ENCODE assay signal across 26 cellular contexts in the genomic region with DNA sequence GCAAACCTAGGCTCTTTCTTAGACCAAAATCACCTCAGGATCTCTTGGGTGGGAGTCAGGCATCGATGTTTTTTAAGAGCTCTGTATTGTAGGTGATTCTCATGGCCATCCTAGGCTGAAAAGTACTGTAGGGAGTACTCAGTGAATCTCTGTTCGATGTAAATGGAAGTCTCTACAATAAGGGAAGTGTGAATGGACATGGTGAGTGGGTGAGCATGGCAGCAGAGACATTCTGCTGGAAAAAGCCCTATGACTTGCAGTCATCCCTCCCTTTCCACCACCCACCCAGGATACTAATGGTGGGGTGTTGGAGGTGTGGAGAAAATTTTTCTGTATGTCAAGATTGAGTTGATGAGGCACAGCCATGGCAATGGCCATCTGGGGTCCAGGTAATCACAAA.
"Had no signal": no experiment of that assay in that cellular context is flagged by ENCODE, and none has a peak within 500 bp of the region (broad histone marks: within the 10 kb centered on the region; RNA-seq: fewer than 3 reads in every experiment).

No MANE protein-coding gene starts in this region.

- ATAC-seq: left colon; left lung; lower lobe of right lung; naive thymus-derived CD8-positive, alpha-beta T cell; pancreas; right cardiac atrium; sciatic nerve; stimulated activated naive CD8-positive, alpha-beta T cell treated with anti-CD3 and anti-CD28 coated beads, Interleukin-15, amount 100 ng/mL, for 72 hours had no signal

- DNase-seq: hypothalamus; immature natural killer cell; kidney; left colon; left lung; lower lobe of right lung; mammary epithelial cell; mesenchymal stem cell; naive thymus-derived CD8-positive, alpha-beta T cell; nucleus accumbens; pancreas; posterior cingulate gyrus; retina; right cardiac atrium; stimulated activated CD4-positive, alpha-beta T cell treated with anti-CD3 and anti-CD28 coated beads, Interleukin-12 subunit alpha, Interleukin-12 subunit beta, amount 100 ng/mL, for 4 hours; stimulated activated CD4-positive, alpha-beta T cell treated with anti-CD3 and anti-CD28 coated beads, Interleukin-15, amount 100 ng/mL, for 24 hours; stimulated activated CD4-positive, alpha-beta T cell treated with anti-CD3 and anti-CD28 coated beads, Interleukin-2, amount 100 ng/mL, for 24 hours; stimulated activated CD4-positive, alpha-beta T cell treated with anti-CD3 and anti-CD28 coated beads, Interleukin-4, amount 100 ng/mL, for 1 hour; stimulated activated naive CD4-positive, alpha-beta T cell treated with Interleukin-2 at 50 U/mL for 16 hours; stimulated activated naive CD8-positive, alpha-beta T cell treated with anti-CD3 and anti-CD28 coated beads, Interleukin-15, amount 100 ng/mL, for 72 hours; substantia nigra; uterus had no signal

- H3K4me1 Mint-ChIP-seq: immature natural killer cell; stimulated activated naive CD8-positive, alpha-beta T cell treated with anti-CD3 and anti-CD28 coated beads, Interleukin-15, amount 100 ng/mL, for 72 hours had no signal

- H3K9me3 Mint-ChIP-seq: immature natural killer cell; naive thymus-derived CD8-positive, alpha-beta T cell; nephron; stimulated activated naive CD8-positive, alpha-beta T cell treated with anti-CD3 and anti-CD28 coated beads, Interleukin-15, amount 100 ng/mL, for 72 hours had no signal

- H3K4me3 Mint-ChIP-seq: immature natural killer cell; naive thymus-derived CD8-positive, alpha-beta T cell; nephron; neural crest cell; stimulated activated naive CD8-positive, alpha-beta T cell treated with anti-CD3 and anti-CD28 coated beads, Interleukin-15, amount 100 ng/mL, for 72 hours; type B pancreatic cell had no signal

- H3K36me3 Mint-ChIP-seq: immature natural killer cell; naive thymus-derived CD8-positive, alpha-beta T cell; type B pancreatic cell had no signal

- H3K27ac Mint-ChIP-seq: immature natural killer cell; nephron; stimulated activated naive CD8-positive, alpha-beta T cell treated with anti-CD3 and anti-CD28 coated beads, Interleukin-15, amount 100 ng/mL, for 72 hours; type B pancreatic cell had no signal

- H3K27me3 Mint-ChIP-seq: type B pancreatic cell had no signal
